Comparison of ENCODE assay signal across 19 cellular contexts in genomic region chr10:100534726-100535125, GRCh38. TPM values are rescaled to one million over a fixed set of nuclear protein-coding genes. Genes with fewer than 3 reads are reported as not detected.
DNase-seq lines count a peak whose midpoint lies in the region; ATAC-seq and TF ChIP-seq lines count a peak whose summit lies in the region.
"Had no signal": no experiment of that assay in that cellular context is flagged by ENCODE, and none has a peak within 500 bp of the region (broad histone marks: within the 10 kb centered on the region; RNA-seq: fewer than 3 reads in every experiment).

No MANE protein-coding gene starts in this region.

- no peak for ATAC-seq in activated CD8-positive, alpha-beta T cell treated with anti-CD3 and anti-CD28 coated beads, Interleukin-2, amount 10 ng/mL, durations not matched to agents 7 days and 5 days
- no peak for ATAC-seq in activated CD8-positive, alpha-beta T cell treated with anti-CD3 and anti-CD28 coated beads for 36 hours
- ATAC-seq in HCT116, result no peak
- no peak for ATAC-seq in HG03175 (IDR thresholded peaks at IDR 0.05; ENCODE audit: unreplicated experiment)
- no peak for ATAC-seq in HG03460 (IDR thresholded peaks at IDR 0.05; ENCODE audit: unreplicated experiment)

- H3K9me2 ChIP-seq in HCT116 (ENCODE audit: insufficient read depth) (no peaks in the 10 kb centered on the region), PC-9 (ENCODE audit: insufficient read depth) (no peaks in the 10 kb centered on the region)

- DNase-seq in activated CD8-positive, alpha-beta T cell treated with anti-CD3 and anti-CD28 coated beads, Interleukin-2, amount 10 ng/mL, durations not matched to agents 7 days and 5 days, result no peak
- DNase-seq in activated CD8-positive, alpha-beta T cell treated with anti-CD3 and anti-CD28 coated beads for 36 hours, result no peak
- DNase-seq in HCT116 (ENCODE audit: low read depth, low spot score) (no peak), PC-9 (no peak), neural progenitor cell (ENCODE audit: low spot score) (no peak), occipital lobe (lab: John Stamatoyannopoulos, UW) (no peak)
- DNase-seq: ACHN; activated effector memory CD4-positive, alpha-beta T cell treated with Interleukin-2 at 50 U/mL for 16 hours; cortex of kidney; GDM1; HFFc6; KBM-7; mesenchymal stem cell; SW 1271; transverse colon had no signal

- no peak overlapping the region for H3K27ac ChIP-seq in HCT116 (ENCODE audit: low read depth, low read length)
- no peak overlapping the region for H3K27ac ChIP-seq in PC-9
- H3K27ac ChIP-seq in neural progenitor cell, result no peak overlapping the region
- H3K27ac ChIP-seq: epithelial cell of prostate had no signal

- no peak for TF ChIP-seq RAD21 in HCT116 (IDR thresholded peaks at IDR 0.05; ENCODE audit: low read depth)

- H3K27me3 Mint-ChIP-seq in activated CD8-positive, alpha-beta T cell treated with anti-CD3 and anti-CD28 coated beads, Interleukin-2, amount 10 ng/mL, durations not matched to agents 7 days and 5 days (ENCODE audit: low read depth), result no peaks in the 10 kb centered on the region
- H3K27me3 Mint-ChIP-seq in activated CD8-positive, alpha-beta T cell treated with anti-CD3 and anti-CD28 coated beads for 36 hours, result no peaks in the 10 kb centered on the region
- H3K27me3 Mint-ChIP-seq in neural progenitor cell (ENCODE audit: insufficient read depth, low read depth), result peaks cover 2% of the 10 kb centered on the region

- H3K4me3 Mint-ChIP-seq in activated CD8-positive, alpha-beta T cell treated with anti-CD3 and anti-CD28 coated beads, Interleukin-2, amount 10 ng/mL, durations not matched to agents 7 days and 5 days, result no peak overlapping the region
- no peak overlapping the region for H3K4me3 Mint-ChIP-seq in activated CD8-positive, alpha-beta T cell treated with anti-CD3 and anti-CD28 coated beads for 36 hours
- peak overlapping the region; percentile 30 for H3K4me3 Mint-ChIP-seq in neural progenitor cell
- H3K4me3 Mint-ChIP-seq: HFFc6 had no signal

- intact Hi-C loops in activated CD8-positive, alpha-beta T cell treated with anti-CD3 and anti-CD28 coated beads for 36 hours (cut with micrococcal nuclease), result no loop called here
- intact Hi-C loops in HCT116 (cut with micrococcal nuclease), result no loop called here
- intact Hi-C loops in PC-9 (cut with micrococcal nuclease; ENCODE audit: unreplicated experiment), result no loop called here

- no peak for TF ChIP-seq POLR2A in HCT116 (IDR thresholded peaks at IDR 0.05; ENCODE audit: borderline replicate concordance, extremely low read depth, insufficient read depth, insufficient read length)

- H3K27me3 ChIP-seq in HCT116 (ENCODE audit: insufficient read depth, low read length) (no peaks in the 10 kb centered on the region), PC-9 (ENCODE audit: insufficient read depth, low read depth) (no peaks in the 10 kb centered on the region), neural progenitor cell (no peaks in the 10 kb centered on the region)
- H3K27me3 ChIP-seq: neutrophil, transverse colon had no signal

- no peak for TF ChIP-seq CTCF in activated CD8-positive, alpha-beta T cell treated with anti-CD3 and anti-CD28 coated beads for 36 hours (IDR thresholded peaks at IDR 0.05)
- TF ChIP-seq CTCF in HCT116 (IDR thresholded peaks at IDR 0.05 in 2 of 3, conservative IDR thresholded peaks at IDR 0.05 in 1 of 3; ENCODE audit: borderline replicate concordance in 1 of 3, insufficient read depth in 1 of 3, low read depth in 2 of 3, low read length in 2 of 3), result no peak
- TF ChIP-seq CTCF in PC-9 (conservative IDR thresholded peaks at IDR 0.05), result no peak
- TF ChIP-seq CTCF in neural progenitor cell (IDR thresholded peaks at IDR 0.05), result no peak

- no peaks in the 10 kb centered on the region for H3K9me3 Mint-ChIP-seq in activated CD8-positive, alpha-beta T cell treated with anti-CD3 and anti-CD28 coated beads, Interleukin-2, amount 10 ng/mL, durations not matched to agents 7 days and 5 days (ENCODE audit: insufficient read depth)
- no peaks in the 10 kb centered on the region for H3K9me3 Mint-ChIP-seq in activated CD8-positive, alpha-beta T cell treated with anti-CD3 and anti-CD28 coated beads for 36 hours
- H3K9me3 Mint-ChIP-seq in neural progenitor cell, result no peaks in the 10 kb centered on the region
- H3K9me3 Mint-ChIP-seq: HFFc6 had no signal

- H4K20me1 ChIP-seq in HCT116 (ENCODE audit: insufficient read depth), result no peaks in the 10 kb centered on the region
- 0 out of 2 replicates have a peak, but pooled peaks cover 9% of the 10 kb centered on the region for H4K20me1 ChIP-seq in PC-9 (ENCODE audit: insufficient read depth)
- peaks cover 33% of the 10 kb centered on the region for H4K20me1 ChIP-seq in neural progenitor cell (ENCODE audit: low read depth)

- H3F3A ChIP-seq in PC-9 (ENCODE audit: insufficient read depth, low read depth), result no peaks in the 10 kb centered on the region
- no peaks in the 10 kb centered on the region for H3F3A ChIP-seq in neural progenitor cell (ENCODE audit: low read depth)

- peak overlapping the region; percentile 20 for H3K27ac Mint-ChIP-seq in activated CD8-positive, alpha-beta T cell treated with anti-CD3 and anti-CD28 coated beads, Interleukin-2, amount 10 ng/mL, durations not matched to agents 7 days and 5 days
- H3K27ac Mint-ChIP-seq in activated CD8-positive, alpha-beta T cell treated with anti-CD3 and anti-CD28 coated beads for 36 hours, result no peak overlapping the region
- no peak overlapping the region for H3K27ac Mint-ChIP-seq in neural progenitor cell
- H3K27ac Mint-ChIP-seq: HFFc6 had no signal

- peaks cover 20% of the 10 kb centered on the region for H3K4me1 Mint-ChIP-seq in activated CD8-positive, alpha-beta T cell treated with anti-CD3 and anti-CD28 coated beads, Interleukin-2, amount 10 ng/mL, durations not matched to agents 7 days and 5 days (ENCODE audit: low read depth)
- H3K4me1 Mint-ChIP-seq in activated CD8-positive, alpha-beta T cell treated with anti-CD3 and anti-CD28 coated beads for 36 hours (ENCODE audit: low read depth), result peaks cover 24% of the 10 kb centered on the region
- peaks cover 19% of the 10 kb centered on the region for H3K4me1 Mint-ChIP-seq in neural progenitor cell

- peaks cover 17 to 21% of the 10 kb centered on the region in 2 experiments for H3K36me3 ChIP-seq in HCT116 (ENCODE audit: control insufficient read depth in 1 of 2, insufficient read depth in 2 of 2, low read length in 2 of 2)
- 0 out of 2 replicates have a peak, but pooled peaks cover 6% of the 10 kb centered on the region for H3K36me3 ChIP-seq in PC-9 (ENCODE audit: low read depth)
- H3K36me3 ChIP-seq in neural progenitor cell, result no peaks in the 10 kb centered on the region

- H2AFZ ChIP-seq in HCT116 (ENCODE audit: low read depth, low read length, poor library complexity, severe bottlenecking), result peak overlapping the region; percentile 99
- no peak overlapping the region for H2AFZ ChIP-seq in PC-9
- peak overlapping the region; percentile 78 for H2AFZ ChIP-seq in neural progenitor cell (replicated peaks)

- CTCF ChIA-PET in activated CD8-positive, alpha-beta T cell treated with anti-CD3 and anti-CD28 coated beads, Interleukin-2, amount 10 ng/mL, durations not matched to agents 7 days and 5 days (lab: Charles Lee), result interaction anchor here (0.8 to 5.5 kb wide), 15 partner anchors 8 to 482 kb away, joined by 3 to 55 read pairs (median 7); no protein-coding TSS in a partner anchor
- CTCF ChIA-PET in activated CD8-positive, alpha-beta T cell treated with anti-CD3 and anti-CD28 coated beads for 36 hours (lab: Charles Lee), result interaction anchor here (0.8 to 4.6 kb wide), 11 partner anchors 8 to 463 kb away, joined by 3 to 39 read pairs (median 5); no protein-coding TSS in a partner anchor
- CTCF ChIA-PET in HCT116 (lab: Charles Lee), result interaction anchor here (1.1 to 4.1 kb wide), 10 partner anchors 16 to 689 kb away, joined by 3 to 36 read pairs (median 7); partner anchors contain the start of gene SEC31B
- CTCF ChIA-PET in PC-9 (lab: Charles Lee), result no interaction called here

- H3K9ac ChIP-seq in HCT116 (ENCODE audit: low read length), result no peak overlapping the region
- H3K9ac ChIP-seq in neural progenitor cell, result no peak overlapping the region

- H3K9me3 ChIP-seq in HCT116 (ENCODE audit: control insufficient read depth in 1 of 2, insufficient read depth in 1 of 2, low read depth in 1 of 2, low read length in 2 of 2) (no peaks in the 10 kb centered on the region), PC-9 (ENCODE audit: insufficient read depth, low read depth) (no peaks in the 10 kb centered on the region), neural progenitor cell (ENCODE audit: low read depth) (no peaks in the 10 kb centered on the region)
- H3K9me3 ChIP-seq: neutrophil, transverse colon had no signal

- POLR2A ChIA-PET in activated CD8-positive, alpha-beta T cell treated with anti-CD3 and anti-CD28 coated beads, Interleukin-2, amount 10 ng/mL, durations not matched to agents 7 days and 5 days (lab: Charles Lee), result interaction anchor here (0.5 to 4.0 kb wide), 5 partner anchors 24 to 1159 kb away, joined by 3 to 41 read pairs (median 3); no protein-coding TSS in a partner anchor
- POLR2A ChIA-PET in activated CD8-positive, alpha-beta T cell treated with anti-CD3 and anti-CD28 coated beads for 36 hours (lab: Charles Lee), result interaction anchor here (0.9 to 2.1 kb wide), 3 partner anchors 10 to 161 kb away, joined by 3 to 7 read pairs (median 6); no protein-coding TSS in a partner anchor
- POLR2A ChIA-PET in HCT116 (lab: Charles Lee) (interaction anchor here (1.0 to 1.5 kb wide), 2 partner anchors 53 to 209 kb away, joined by 3 read pairs; no protein-coding TSS in a partner anchor), PC-9 (lab: Charles Lee; ENCODE audit: unreplicated experiment) (no interaction called here)

- no TSS peak for BruUV-seq in HCT116 (replicated peaks; lab: Mats Ljungman, UMichigan)
- no TSS peak for BruUV-seq in PC-9 (replicated peaks; lab: Mats Ljungman, UMichigan)

- peak overlapping the region; percentile 86; the same call in 1 of the 2 replicates for H3K4me2 ChIP-seq in HCT116 (ENCODE audit: low read length)
- H3K4me2 ChIP-seq in PC-9, result peak overlapping the region; percentile 90; the same call in 1 of the 2 replicates
- no peak overlapping the region for H3K4me2 ChIP-seq in neural progenitor cell

- RAD21 ChIA-PET in HCT116 (lab: Charles Lee; ENCODE audit: low non-redundant PET in 1 of 2, low total read pairs in 2 of 2, uncharacterized antibody in 2 of 2, unreplicated experiment in 2 of 2), result no interaction called here

- H3K79me2 ChIP-seq in HCT116 (ENCODE audit: insufficient read depth, low read length) (peaks cover 45% of the 10 kb centered on the region), PC-9 (ENCODE audit: low read depth) (peaks cover 29% of the 10 kb centered on the region), neural progenitor cell (ENCODE audit: low read depth) (peaks cover 39% of the 10 kb centered on the region)

- H3K4me3 ChIP-seq in HCT116 (replicated peaks in 1 of 2; ENCODE audit: low read depth in 1 of 2, low read length in 2 of 2), result no peak overlapping the region
- H3K4me3 ChIP-seq in PC-9, result no peak overlapping the region
- no peak overlapping the region for H3K4me3 ChIP-seq in neural progenitor cell

- H3K36me3 Mint-ChIP-seq in activated CD8-positive, alpha-beta T cell treated with anti-CD3 and anti-CD28 coated beads, Interleukin-2, amount 10 ng/mL, durations not matched to agents 7 days and 5 days (ENCODE audit: low read depth), result peaks cover 28% of the 10 kb centered on the region
- peaks cover 26% of the 10 kb centered on the region for H3K36me3 Mint-ChIP-seq in activated CD8-positive, alpha-beta T cell treated with anti-CD3 and anti-CD28 coated beads for 36 hours (ENCODE audit: low read depth)
- peaks cover 2% of the 10 kb centered on the region for H3K36me3 Mint-ChIP-seq in neural progenitor cell

- peaks cover 10 to 26% of the 10 kb centered on the region in 2 experiments for H3K4me1 ChIP-seq in HCT116 (ENCODE audit: control insufficient read depth in 1 of 2, insufficient read depth in 2 of 2, low read length in 2 of 2)
- peaks cover 10% of the 10 kb centered on the region; the same call in 1 of the 2 replicates for H3K4me1 ChIP-seq in PC-9 (replicated peaks; ENCODE audit: insufficient read depth)
- peaks cover 16% of the 10 kb centered on the region for H3K4me1 ChIP-seq in neural progenitor cell

RNA-seq across cellular contexts. Expression of gene HIF1AN, which starts 1.0 kb away (rescaled TPM):
- total RNA-seq in activated CD8-positive, alpha-beta T cell treated with anti-CD3 and anti-CD28 coated beads, Interleukin-2, amount 10 ng/mL, durations not matched to agents 7 days and 5 days, result 10 to 100 TPM; 46.5 to 48.1 TPM
- total RNA-seq in activated CD8-positive, alpha-beta T cell treated with anti-CD3 and anti-CD28 coated beads for 36 hours, result 10 to 100 TPM; 35.3 to 36.5 TPM
- total RNA-seq in HCT116 (2021; ENCODE audit: unreplicated experiment), result 67.2 TPM
- 22.0 and 30.5 TPM in 2 replicates for polyA plus RNA-seq in HCT116 (2012)
- 37.5 and 42.0 TPM in 2 replicates for total RNA-seq in PC-9 (2021)
- total RNA-seq in neural progenitor cell (ENCODE audit: low replicate concordance), result 24.2 and 26.4 TPM in 2 replicates
- 14.0 TPM for total RNA-seq in occipital lobe

RNA-seq across cellular contexts. Expression of gene NDUFB8, which starts 5.1 kb away (rescaled TPM):
- total RNA-seq in activated CD8-positive, alpha-beta T cell treated with anti-CD3 and anti-CD28 coated beads, Interleukin-2, amount 10 ng/mL, durations not matched to agents 7 days and 5 days, result 100 to 1,000 TPM; 290 to 293 TPM
- total RNA-seq in activated CD8-positive, alpha-beta T cell treated with anti-CD3 and anti-CD28 coated beads for 36 hours, result 100 to 1,000 TPM; 365 to 384 TPM
- total RNA-seq in HCT116 (2021; ENCODE audit: unreplicated experiment), result 243 TPM
- 253 and 361 TPM in 2 replicates for polyA plus RNA-seq in HCT116 (2012)
- total RNA-seq in PC-9 (2021), result 85.7 and 86.0 TPM in 2 replicates
- 124 and 144 TPM in 2 replicates for total RNA-seq in neural progenitor cell (ENCODE audit: low replicate concordance)
- 102 TPM for total RNA-seq in occipital lobe

RNA-seq across cellular contexts. Expression of gene SEC31B, which starts 15.1 kb away (rescaled TPM):
- 100 to 1,000 TPM; 164 to 172 TPM for total RNA-seq in activated CD8-positive, alpha-beta T cell treated with anti-CD3 and anti-CD28 coated beads, Interleukin-2, amount 10 ng/mL, durations not matched to agents 7 days and 5 days
- 10 to 100 TPM; 34.2 to 40.6 TPM for total RNA-seq in activated CD8-positive, alpha-beta T cell treated with anti-CD3 and anti-CD28 coated beads for 36 hours
- 30.9 TPM for total RNA-seq in HCT116 (2021; ENCODE audit: unreplicated experiment)
- polyA plus RNA-seq in HCT116 (2012), result 13.2 and 17.0 TPM in 2 replicates
- total RNA-seq in PC-9 (2021), result 7.4 and 9.2 TPM in 2 replicates
- 8.8 and 11.6 TPM in 2 replicates for total RNA-seq in neural progenitor cell (ENCODE audit: low replicate concordance)
- total RNA-seq in occipital lobe, result 3.7 TPM
